8 cellular contexts compared by ENCODE assay signal in the genomic region with DNA sequence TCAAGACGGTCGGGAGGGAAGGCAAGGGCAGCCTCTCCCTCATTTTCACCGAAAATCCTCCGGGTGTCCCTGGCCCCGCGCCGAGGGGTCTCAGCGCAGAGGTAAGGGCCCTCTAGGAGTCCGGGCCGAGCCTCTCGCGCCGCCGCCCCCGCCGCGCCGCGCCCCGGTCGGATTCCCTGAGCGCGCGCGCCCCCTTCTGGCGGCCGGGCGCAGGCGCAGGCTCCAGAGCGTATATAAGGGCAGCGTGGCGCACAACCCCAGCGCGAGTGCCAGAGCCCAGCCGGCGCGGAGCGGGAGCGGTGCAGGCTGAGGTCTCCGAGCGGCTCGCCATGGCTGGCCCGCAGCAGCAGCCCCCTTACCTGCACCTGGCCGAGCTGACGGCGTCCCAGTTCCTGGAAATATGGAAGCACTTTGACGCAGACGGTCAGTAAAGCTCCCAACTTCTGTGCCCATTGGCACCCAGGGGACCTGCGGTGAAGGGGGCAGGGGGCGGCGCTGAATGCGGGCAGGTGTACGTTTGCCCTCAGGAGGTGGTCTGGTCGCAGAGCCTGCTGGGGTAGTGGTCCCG. TPM values are rescaled to one million over a fixed set of nuclear protein-coding genes. Genes with fewer than 3 reads are reported as not detected.
DNase-seq lines count a peak whose midpoint lies in the region; ATAC-seq, FAIRE-seq and TF ChIP-seq lines count a peak whose summit lies in the region.

TSS of gene CALB2 (plus strand) at position 260 of the 568 bp plus-strand sequence. CDS start at position 330, 70 bp downstream.

- ATAC-seq in GM18498 (IDR thresholded peaks at IDR 0.05; ENCODE audit: unreplicated experiment) (peak; percentile 96), HG03025 (IDR thresholded peaks at IDR 0.05; ENCODE audit: low FRiP score, unreplicated experiment) (peak; percentile 83)

- POLR2A ChIA-PET in A673 (lab: Charles Lee; ENCODE audit: low non-redundant PET) (no interaction called here), endothelial cell of umbilical vein (lab: Charles Lee) (no interaction called here)

- H3K4me1 ChIP-seq in A673 (ENCODE audit: insufficient read depth, low read length, poor library complexity, severe bottlenecking) (peaks cover 5% of the 10 kb centered on the region), endothelial cell of umbilical vein (ENCODE audit: control insufficient read depth, extremely low read depth, insufficient read depth, low read length) (peaks cover 2% of the 10 kb centered on the region), muscle layer of colon (ENCODE audit: insufficient read depth, low read length) (peaks cover 4% of the 10 kb centered on the region)

- peak; percentile 69 for FAIRE-seq in endothelial cell of umbilical vein (lab: Jason Lieb, UNC)

- no peaks in the 10 kb centered on the region for H3K9me1 ChIP-seq in endothelial cell of umbilical vein (replicated peaks; ENCODE audit: control insufficient read depth, extremely low read depth, insufficient read depth, low read length)

- intact Hi-C loops in A673 (cut with micrococcal nuclease; ENCODE audit: unreplicated experiment) (no loop called here), endothelial cell of umbilical vein (cut with micrococcal nuclease) (loop anchor here (2.0 to 5.0 kb wide), 3 partner anchors 144 to 678 kb away; no protein-coding TSS in a partner anchor)

- H3K9ac ChIP-seq in endothelial cell of umbilical vein (replicated peaks; ENCODE audit: extremely low read depth, insufficient read depth, low read length): no peak within 1 kb of the TSS
- no peak within 1 kb of the TSS for H3K9ac ChIP-seq in muscle layer of colon (ENCODE audit: low read length)

- no peaks in the 10 kb centered on the region for H4K20me1 ChIP-seq in endothelial cell of umbilical vein (replicated peaks; ENCODE audit: control insufficient read depth, extremely low read depth, insufficient read depth, low read length)

- H3K36me3 ChIP-seq in A673 (ENCODE audit: insufficient read depth, low read length, poor library complexity, severe bottlenecking) (no peaks in the 10 kb centered on the region), endothelial cell of umbilical vein (ENCODE audit: control insufficient read depth in 2 of 2, extremely low read depth in 1 of 2, insufficient read depth in 2 of 2, low read length in 2 of 2) (no peaks in the 10 kb centered on the region), muscle layer of colon (ENCODE audit: insufficient read depth, low read length) (no peaks in the 10 kb centered on the region)

- dilution Hi-C loops in endothelial cell of umbilical vein (cut with MboI; ENCODE audit: extremely low pct_ligation_motif_present, low sequenced_read_pairs): no loop called here

- peak within 1 kb of the TSS; percentile 88 for H2AFZ ChIP-seq in endothelial cell of umbilical vein (ENCODE audit: low read depth, low read length)

- H3K4me3 ChIP-seq in A673 (ENCODE audit: low read depth, low read length, poor library complexity, severe bottlenecking) (no peak within 1 kb of the TSS), endothelial cell of umbilical vein (replicated peaks in 1 of 3; ENCODE audit: insufficient read depth in 1 of 3, low read depth in 1 of 3, low read length in 3 of 3) (no peak within 1 kb of the TSS), muscle layer of colon (ENCODE audit: low read depth in 1 of 2, low read length in 2 of 2) (peak within 1 kb of the TSS; percentile 31 to 35)

- DNase-seq in A673 (ENCODE audit: low spot score) (peak; percentile 68), NCI-H345 (lab: John Stamatoyannopoulos, UW) (peak; percentile 51), endothelial cell of umbilical vein (ENCODE audit: low read depth, low spot score) (peak; percentile 47)
- peak; percentile 92 for DNase-seq in activated CD8-positive, alpha-beta memory T cell treated with anti-CD3 and anti-CD28 coated beads, Interleukin-2, amount 50 U/mL, for 48 hours
- DNase-seq in stimulated activated CD8-positive, alpha-beta memory T cell treated with anti-CD3 and anti-CD28 coated beads, Interleukin-7, amount 100 ng/mL, for 1 hour (ENCODE audit: low read depth in 2 of 2): peak; percentile 25 to 29

- no peak within 1 kb of the TSS for H3K4me2 ChIP-seq in endothelial cell of umbilical vein (ENCODE audit: insufficient read depth, low read length)

- H3K79me2 ChIP-seq in endothelial cell of umbilical vein (ENCODE audit: control insufficient read depth, insufficient read depth, low read length): no peaks in the 10 kb centered on the region

- TF ChIP-seq CTCF in A673 (conservative IDR thresholded peaks at IDR 0.05; ENCODE audit: low read depth, low read length) (peak; percentile 80), endothelial cell of umbilical vein (IDR thresholded peaks at IDR 0.05; ENCODE audit: extremely low read depth in 1 of 2, insufficient read depth in 1 of 2, low read depth in 1 of 2, low read length in 2 of 2) (peak; percentile 76 to 95)

- CTCF ChIA-PET in A673 (lab: Charles Lee): no interaction called here
- CTCF ChIA-PET in endothelial cell of umbilical vein (lab: Charles Lee): interaction anchor here (0.7 to 6.3 kb wide), 5 partner anchors 16 to 587 kb away, joined by 3 to 36 read pairs (median 4); no protein-coding TSS in a partner anchor

- H3K27me3 ChIP-seq in A673 (replicated peaks; ENCODE audit: insufficient read depth, low read depth, low read length, poor library complexity) (peaks cover 46% of the 10 kb centered on the region), endothelial cell of umbilical vein (ENCODE audit: control insufficient read depth in 2 of 2, insufficient read depth in 2 of 2, low read length in 2 of 2) (no peaks in the 10 kb centered on the region), muscle layer of colon (ENCODE audit: control insufficient read depth in 1 of 2, insufficient read depth in 2 of 2, low read length in 2 of 2) (peaks cover 0 to 25% of the 10 kb centered on the region in 2 donors)

- no peak for TF ChIP-seq POLR2A in endothelial cell of umbilical vein (IDR thresholded peaks at IDR 0.05; ENCODE audit: low read depth, low read length)

- H3K9me3 ChIP-seq in A673 (ENCODE audit: low read depth, low read length, poor library complexity, severe bottlenecking): no peaks in the 10 kb centered on the region
- H3K9me3 ChIP-seq in endothelial cell of umbilical vein (replicated peaks; ENCODE audit: control insufficient read depth, insufficient read depth, low read length): no peaks in the 10 kb centered on the region
- H3K9me3 ChIP-seq in muscle layer of colon (ENCODE audit: low read length): no peaks in the 10 kb centered on the region

- H3K27ac ChIP-seq in A673 (ENCODE audit: low read depth, low read length, poor library complexity, severe bottlenecking): no peak within 1 kb of the TSS
- no peak within 1 kb of the TSS for H3K27ac ChIP-seq in endothelial cell of umbilical vein (ENCODE audit: insufficient read depth, low read depth, low read length)
- H3K27ac ChIP-seq in muscle layer of colon (ENCODE audit: low read depth, low read length): no peak within 1 kb of the TSS

- BruUV-seq in A673 (replicated peaks; lab: Mats Ljungman, UMichigan): no TSS peak
- BruUV-seq in endothelial cell of umbilical vein (replicated peaks; lab: Mats Ljungman, UMichigan): no TSS peak

TF ChIP-seq in endothelial cell of umbilical vein, 7 proteins besides CTCF, POLR2A, EP300 and RAD21:
- no peak for TF ChIP-seq POLR2AphosphoS5 (IDR thresholded peaks at IDR 0.05; ENCODE audit: insufficient read depth, low read depth, low read length)
- TF ChIP-seq JUN (IDR thresholded peaks at IDR 0.05; ENCODE audit: borderline replicate concordance, insufficient read depth, insufficient read length, low read depth): no peak
- TF ChIP-seq MYC (IDR thresholded peaks at IDR 0.05; ENCODE audit: low read depth, low read length): no peak
- TF ChIP-seq EZH2 (IDR thresholded peaks at IDR 0.05; ENCODE audit: borderline replicate concordance, low read depth, low read length, severe bottlenecking): no peak
- TF ChIP-seq MAX (IDR thresholded peaks at IDR 0.05; ENCODE audit: insufficient read depth, insufficient read length): no peak
- TF ChIP-seq GATA2 (IDR thresholded peaks at IDR 0.05; ENCODE audit: insufficient read depth, insufficient read length, low read depth, low read length): no peak
- no peak for TF ChIP-seq FOS (IDR thresholded peaks at IDR 0.05; ENCODE audit: borderline replicate concordance, insufficient read depth, low read length)

RNA-seq across cellular contexts. Expression of gene CALB2, which starts in this region (rescaled TPM):
- total RNA-seq in A673 (2021) (not detected in 2 replicates), endothelial cell of umbilical vein (not detected in 2 replicates)
- not detected in 2 replicates for polyA plus RNA-seq in endothelial cell of umbilical vein
- not detected in 2 replicates for polyA plus RNA-seq in endothelial cell of umbilical vein (2011; cell fraction: cytosol; rRNA removed)
- not detected in 2 replicates for polyA plus RNA-seq in endothelial cell of umbilical vein (2011; cell fraction: nucleus; rRNA removed)
- polyA plus RNA-seq in endothelial cell of umbilical vein (2012): not detected in 2 replicates
- not detected in 2 replicates for polyA minus RNA-seq in endothelial cell of umbilical vein
- polyA minus RNA-seq in endothelial cell of umbilical vein (2011; cell fraction: cytosol; rRNA and poly(A)+ RNA removed): not detected
- polyA minus RNA-seq in endothelial cell of umbilical vein (2011; cell fraction: nucleus; rRNA and poly(A)+ RNA removed): not detected in 2 replicates

Comparison
In these comparisons a context has a peak if more than half of its experiments do, and no peak if none do; other contexts are left out.
1. Peak in DNase-seq in A673; RNA of the gene not detected or under 1 TPM.
2. Peak in DNase-seq in endothelial cell of umbilical vein; RNA of the gene not detected or under 1 TPM.
3. DNase-seq: peak in every context shown above with its lines; median percentile 92 in activated CD8-positive, alpha-beta memory T cell treated with anti-CD3 and anti-CD28 coated beads, Interleukin-2, amount 50 U/mL, for 48 hours; 68 in A673; 51 in NCI-H345; 47 in endothelial cell of umbilical vein; 27 in stimulated activated CD8-positive, alpha-beta memory T cell treated with anti-CD3 and anti-CD28 coated beads, Interleukin-7, amount 100 ng/mL, for 1 hour.
4. H3K4me3 ChIP-seq: peak in muscle layer of colon (2 of 2); none in A673 (single experiment) and endothelial cell of umbilical vein (0 of 3).